ENCODE assay signal across 8 cellular contexts in the genomic region with DNA sequence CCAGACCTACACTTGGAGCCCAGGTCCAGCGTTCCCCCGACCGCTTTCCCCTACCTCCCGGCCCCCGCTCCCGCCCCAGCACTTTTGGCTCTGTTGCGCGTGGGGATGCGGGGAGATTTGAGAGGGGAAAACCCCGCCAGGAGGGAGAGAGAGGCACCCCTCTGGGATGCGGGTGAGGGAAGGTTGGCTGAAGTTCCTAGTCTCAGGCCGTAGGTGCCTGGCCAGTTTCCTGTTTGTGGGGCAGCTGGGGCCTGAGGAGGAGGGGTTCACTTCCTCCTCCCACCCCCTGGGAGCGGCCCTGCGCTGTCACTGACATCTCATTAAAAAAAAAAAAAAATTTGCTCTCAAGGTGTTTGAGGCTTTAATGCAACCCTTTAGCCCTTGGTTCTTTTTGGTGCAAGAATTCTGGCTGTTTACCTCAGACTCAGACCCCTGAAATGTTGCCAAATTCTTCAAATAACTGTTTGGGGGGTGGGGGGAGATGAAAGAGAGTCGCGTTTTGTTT. TPM values are rescaled to one million over a fixed set of nuclear protein-coding genes. Genes with fewer than 3 reads are reported as not detected.
DNase-seq lines count a peak whose midpoint lies in the region; ATAC-seq and TF ChIP-seq lines count a peak whose summit lies in the region.

No MANE protein-coding gene starts in this region.

- H3K27ac ChIP-seq in breast epithelium, result peak overlapping the region; percentile 79 to 91
- peak overlapping the region; percentile 57 for H3K27ac ChIP-seq in substantia nigra (ENCODE audit: low read depth, low read length, poor library complexity, severe bottlenecking)

- in situ Hi-C loops in astrocyte of the cerebellum (cut with HindIII; ENCODE audit: low sequenced_read_pairs), result no loop called here

- no peaks in the 10 kb centered on the region for H3K27me3 ChIP-seq in breast epithelium
- H3K27me3 ChIP-seq in kidney epithelial cell (ENCODE audit: control insufficient read depth, insufficient read depth, low read length), result peaks cover 9% of the 10 kb centered on the region

- TF ChIP-seq CTCF in breast epithelium (IDR thresholded peaks at IDR 0.05), result no peak
- no peak for TF ChIP-seq CTCF in MCF 10A (IDR thresholded peaks at IDR 0.05; ENCODE audit: unreplicated experiment)
- no peak for TF ChIP-seq CTCF in astrocyte of the cerebellum (IDR thresholded peaks at IDR 0.05; ENCODE audit: low read depth, low read length, missing control alignments)
- TF ChIP-seq CTCF in kidney epithelial cell (IDR thresholded peaks at IDR 0.05; ENCODE audit: insufficient read depth, low read length, poor library complexity, severe bottlenecking), result no peak

- TF ChIP-seq EP300 in Ishikawa (IDR thresholded peaks at IDR 0.05; ENCODE audit: borderline replicate concordance), result no peak

- no peak for TF ChIP-seq RAD21 in Ishikawa (IDR thresholded peaks at IDR 0.05; ENCODE audit: low read depth)

- ATAC-seq in HG03025 (IDR thresholded peaks at IDR 0.05; ENCODE audit: low FRiP score, unreplicated experiment), result no peak

- peaks cover 34% of the 10 kb centered on the region for H3K4me1 Mint-ChIP-seq in MCF 10A (ENCODE audit: insufficient read depth, unreplicated experiment)

- BruUV-seq in MCF 10A (replicated peaks; lab: Mats Ljungman, UMichigan), result no TSS peak

- H3K9me3 Mint-ChIP-seq in MCF 10A (ENCODE audit: unreplicated experiment), result no peaks in the 10 kb centered on the region

- POLR2A ChIA-PET in MCF 10A (lab: Yijun Ruan, JAX), result interaction anchor here (1.5 kb wide), 1 partner anchor 183 kb away, joined by 7 read pairs; no protein-coding TSS in a partner anchor

- intact Hi-C loops in breast epithelium (cut with DNase I; ENCODE audit: low total_unique reads) (loop anchor here (10.0 kb wide), 2 partner anchors 417 to 837 kb away; no protein-coding TSS in a partner anchor), MCF 10A (cut with micrococcal nuclease) (no loop called here)

- TF ChIP-seq POLR2A in breast epithelium (IDR thresholded peaks at IDR 0.05), result no peak

- no peak overlapping the region for H3K27ac Mint-ChIP-seq in MCF 10A (ENCODE audit: low read depth, unreplicated experiment)

- no peaks in the 10 kb centered on the region for H3K27me3 Mint-ChIP-seq in MCF 10A (ENCODE audit: insufficient read depth, unreplicated experiment)

- H3K4me3 Mint-ChIP-seq in MCF 10A (ENCODE audit: unreplicated experiment), result no peak overlapping the region

- no peaks in the 10 kb centered on the region for H3K9me3 ChIP-seq in breast epithelium

- no peaks in the 10 kb centered on the region for H3K36me3 ChIP-seq in breast epithelium
- no peaks in the 10 kb centered on the region for H3K36me3 ChIP-seq in kidney epithelial cell (ENCODE audit: control insufficient read depth, insufficient read depth, low read length)

- H3K4me1 ChIP-seq in breast epithelium, result no peaks in the 10 kb centered on the region

- no peaks in the 10 kb centered on the region for H3K36me3 Mint-ChIP-seq in MCF 10A (ENCODE audit: insufficient read depth, unreplicated experiment)

- H3K4me3 ChIP-seq in breast epithelium (peak overlapping the region; percentile 72 to 91 (median 75)), astrocyte of the cerebellum (ENCODE audit: low read depth, low read length) (peak overlapping the region; percentile 70), kidney epithelial cell (ENCODE audit: low read depth, low read length) (peak overlapping the region; percentile 53)

- CTCF ChIA-PET in MCF 10A (lab: Yijun Ruan, JAX), result no interaction called here

- DNase-seq in breast epithelium (ENCODE audit: low spot score in 2 of 2) (peak in 1 of 2 donors; percentile 32), MCF 10A (ENCODE audit: unreplicated experiment) (no peak), astrocyte of the cerebellum (ENCODE audit: low read depth) (no peak), kidney epithelial cell (ENCODE audit: low read depth) (no peak), substantia nigra (lab: John Stamatoyannopoulos, UW) (peak in 3 of 49 donors; percentile 5 to 26 (median 17)), NCI-H345 treated with DMSO at 0.1 percent for 48 hours (lab: John Stamatoyannopoulos, UW; ENCODE audit: unreplicated experiment) (no peak)

TF ChIP-seq in Ishikawa, 13 proteins besides CTCF, POLR2A, EP300 and RAD21:
- TF ChIP-seq TEAD4 (IDR thresholded peaks at IDR 0.05) (peak; percentile 57), NFIC (IDR thresholded peaks at IDR 0.05) (peak; percentile 63; the same call in 1 of the 2 replicates), CREB1 (IDR thresholded peaks at IDR 0.05; ENCODE audit: low read depth) (no peak)

RNA-seq across cellular contexts. Expression of a gene that starts 2.6 kb away (rescaled TPM):
- total RNA-seq in breast epithelium (10 to 100 TPM; 10.1 to 16.7 (median 15.5) TPM), MCF 10A (2022) (1.0 and 1.3 TPM in 2 replicates), kidney epithelial cell (1.7 and 2.7 TPM in 2 replicates)

RNA-seq across cellular contexts. Expression of a gene that starts 16.3 kb away (rescaled TPM):
- total RNA-seq in breast epithelium (10 to 100 TPM; 34.9 to 62.3 (median 57.0) TPM), MCF 10A (2022) (30.5 and 35.1 TPM in 2 replicates), kidney epithelial cell (26.1 and 27.2 TPM in 2 replicates)

RNA-seq across cellular contexts. Expression of a gene that starts 55.0 kb away (rescaled TPM):
- total RNA-seq in breast epithelium, result 10 to 100 TPM in 1 of 3 donors, 1 to 10 TPM in 2; 9.4 to 12.8 (median 9.6) TPM
- 8.3 and 13.2 TPM in 2 replicates for total RNA-seq in MCF 10A (2022)
- total RNA-seq in kidney epithelial cell, result 16.0 and 16.2 TPM in 2 replicates
